In genomic region chr9:73869261-73869660, GRCh38 we compare ENCODE assay signal across 8 cellular contexts.
DNase-seq lines count a peak whose midpoint lies in the region; ATAC-seq, FAIRE-seq and TF ChIP-seq lines count a peak whose summit lies in the region.

No MANE protein-coding gene starts in this region.

- TF ChIP-seq CTCF in kidney (IDR thresholded peaks at IDR 0.05; ENCODE audit: borderline replicate concordance, extremely low read depth, insufficient read depth) (no peak), SK-N-SH (IDR thresholded peaks at IDR 0.05) (no peak)

- intact Hi-C loops in kidney (cut with DNase I), result no loop called here

- no peak overlapping the region for H2AFZ ChIP-seq in SK-N-SH (ENCODE audit: low read depth)

- H3K9ac ChIP-seq in kidney (ENCODE audit: low read length in 2 of 2) (no peak overlapping the region), SK-N-SH (no peak overlapping the region)

- H3K9me3 ChIP-seq in kidney (ENCODE audit: control insufficient read depth in 1 of 2, low read length in 2 of 2), result no peaks in the 10 kb centered on the region
- H3K9me3 ChIP-seq in SK-N-SH, result no peaks in the 10 kb centered on the region; the same call in 1 of the 2 replicates

- H3K27ac ChIP-seq in kidney (ENCODE audit: low read depth in 2 of 2, low read length in 2 of 2) (no peak overlapping the region), SK-N-SH (ENCODE audit: low read depth in 2 of 2, low read length in 1 of 2) (no peak overlapping the region)

- POLR2A ChIA-PET in SK-N-SH (lab: Yijun Ruan, JAX), result no interaction called here

- FAIRE-seq in frontal cortex (lab: Jason Lieb, UNC) (no peak), kidney (lab: Jason Lieb, UNC) (no peak)

- CTCF ChIA-PET in SK-N-SH (lab: Yijun Ruan, JAX), result interaction anchor here (1.0 kb wide), 1 partner anchor 23 kb away, joined by 3 read pairs; no protein-coding TSS in a partner anchor

- no peak for TF ChIP-seq EP300 in SK-N-SH (IDR thresholded peaks at IDR 0.05; ENCODE audit: borderline replicate concordance in 1 of 2, low read depth in 1 of 2, low read length in 1 of 2)

- H3K36me3 ChIP-seq in kidney (ENCODE audit: control insufficient read depth in 1 of 2, insufficient read depth in 2 of 2, low read length in 2 of 2) (no peaks in the 10 kb centered on the region), SK-N-SH (replicated peaks in 1 of 2; ENCODE audit: control insufficient read depth in 1 of 2, insufficient read depth in 2 of 2, low read length in 1 of 2) (no peaks in the 10 kb centered on the region)

- 39% methylated on average over 3 of the region's 3 CpGs for WGBS in SK-N-SH (ENCODE audit: low lambda C conversion rate)

- H3K4me1 ChIP-seq in kidney (ENCODE audit: control insufficient read depth in 1 of 2, insufficient read depth in 1 of 2, low read depth in 1 of 2, low read length in 2 of 2) (no peaks in the 10 kb centered on the region), SK-N-SH (ENCODE audit: control insufficient read depth in 1 of 2, insufficient read depth in 2 of 2, low read depth in 1 of 2, low read length in 1 of 2) (no peaks in the 10 kb centered on the region; a peak in 1 of 4 replicates)

- H4K20me1 ChIP-seq in SK-N-SH (ENCODE audit: insufficient read depth), result no peaks in the 10 kb centered on the region

- no peaks in the 10 kb centered on the region for H3F3A ChIP-seq in SK-N-SH (replicated peaks; ENCODE audit: insufficient read depth)

- ATAC-seq in GM18502 (IDR thresholded peaks at IDR 0.05; ENCODE audit: poor library complexity, unreplicated experiment), result peak; percentile 100
- peak; percentile 100 for ATAC-seq in GM21786 (IDR thresholded peaks at IDR 0.05; ENCODE audit: unreplicated experiment)

- H3K9me2 ChIP-seq in SK-N-SH, result no peaks in the 10 kb centered on the region

- DNase-seq in Kasumi-1 (lab: John Stamatoyannopoulos, UW) (peak; percentile 83 to 89), SKM-1 treated with dmso at 0.1 percent for 144 hours (lab: John Stamatoyannopoulos, UW; ENCODE audit: unreplicated experiment) (peak; percentile 13), fibroblast of peridontal ligament (ENCODE audit: extremely low read depth) (peak; percentile 74), frontal cortex (ENCODE audit: low spot score in 2 of 2) (no peak), kidney (no peak), SK-N-SH (no peak)

- no peak for TF ChIP-seq RAD21 in SK-N-SH (IDR thresholded peaks at IDR 0.05; ENCODE audit: low read length)

- no peak overlapping the region for H3K4me2 ChIP-seq in SK-N-SH

- H3K79me2 ChIP-seq in SK-N-SH (ENCODE audit: insufficient read depth), result no peaks in the 10 kb centered on the region

- H3K27me3 ChIP-seq in SK-N-SH (ENCODE audit: insufficient read depth), result no peaks in the 10 kb centered on the region; the same call in 1 of the 2 replicates

- H3K4me3 ChIP-seq in kidney (ENCODE audit: low read length in 2 of 2) (no peak overlapping the region), SK-N-SH (ENCODE audit: low read depth in 2 of 2, low read length in 1 of 2) (no peak overlapping the region)

TF ChIP-seq in SK-N-SH, 30 proteins besides CTCF, POLR2A, EP300 and RAD21:
- TF ChIP-seq FOSL2 (IDR thresholded peaks at IDR 0.05; ENCODE audit: borderline replicate concordance, low read depth), result no peak
- TF ChIP-seq NFIC (IDR thresholded peaks at IDR 0.05; ENCODE audit: borderline replicate concordance), result no peak

Comparison
In these comparisons a context has a peak if more than half of its experiments do, and no peak if none do; other contexts are left out.
1. DNase-seq: peak in Kasumi-1 (2 of 2), SKM-1 treated with dmso at 0.1 percent for 144 hours (single experiment) and fibroblast of peridontal ligament (single experiment); none in frontal cortex (0 of 2), kidney (single experiment) and SK-N-SH (single experiment).